Comparison of ENCODE assay signal across 20 cellular contexts in the genomic region with DNA sequence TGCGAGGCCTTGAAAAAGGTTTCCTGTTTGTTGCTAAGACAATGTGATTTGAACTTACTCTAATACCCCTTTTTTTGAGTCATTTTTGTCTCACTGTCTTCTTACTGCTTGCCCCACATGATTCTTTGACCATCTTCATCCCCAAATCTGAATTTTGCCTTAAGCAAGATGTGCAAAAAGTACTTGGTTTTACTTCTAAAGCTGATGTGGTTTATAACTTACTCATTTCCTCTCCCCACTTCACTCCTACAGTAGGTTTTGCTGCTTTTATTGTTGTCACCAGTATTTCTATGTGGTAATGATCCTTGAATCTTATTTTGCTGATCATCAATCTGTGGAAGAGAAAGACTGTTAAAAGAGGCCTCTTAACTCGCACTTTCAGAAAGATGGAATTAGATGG.
A peak's percentile ranks its signal among the peaks of the same experiment; 100 is the strongest.
DNase-seq lines count a peak whose midpoint lies in the region; ATAC-seq lines count a peak whose summit lies in the region.
"Had no signal": no experiment of that assay in that cellular context is flagged by ENCODE, and none has a peak within 500 bp of the region (broad histone marks: within the 10 kb centered on the region; RNA-seq: fewer than 3 reads in every experiment).

No MANE protein-coding gene starts in this region.

- H3K36me3 ChIP-seq in naive thymus-derived CD4-positive, alpha-beta T cell (ENCODE audit: control insufficient read depth in 2 of 3, insufficient read depth in 3 of 3, low read length in 3 of 3), result no peaks in the 10 kb centered on the region
- H3K36me3 ChIP-seq: BLaER1 had no signal

- H3K4me1 ChIP-seq in naive thymus-derived CD4-positive, alpha-beta T cell (ENCODE audit: control insufficient read depth in 2 of 2, insufficient read depth in 2 of 2, low read length in 2 of 2), result peaks cover 0 to 8% of the 10 kb centered on the region in 2 donors
- H3K4me1 ChIP-seq: BLaER1 had no signal

- intact Hi-C loops in activated CD4-positive, alpha-beta T cell treated with anti-CD3 and anti-CD28 coated beads for 36 hours (cut with DNase I, micrococcal nuclease), result loop anchor here in 1 of 2 experiments (5.0 kb wide), 1 partner anchor 200 kb away; no protein-coding TSS in a partner anchor
- intact Hi-C loops in activated T-helper 2 cell treated with anti-CD3 and anti-CD28 coated beads, Interferon-gamma antibody, Interleukin-2, Interleukin-4, amounts not matched to agents 10 μg/mL and 5 μg/mL and 100 μg/mL, durations not matched to agents 14 hours and 24 hours and 36 hours (cut with micrococcal nuclease), result no loop called here
- intact Hi-C loops in naive thymus-derived CD4-positive, alpha-beta T cell (cut with micrococcal nuclease), result no loop called here

- no peaks in the 10 kb centered on the region for H3K9me3 Mint-ChIP-seq in activated CD4-positive, alpha-beta T cell treated with anti-CD3 and anti-CD28 coated beads for 36 hours (ENCODE audit: low read depth)
- peaks cover 5% of the 10 kb centered on the region for H3K9me3 Mint-ChIP-seq in activated naive CD4-positive, alpha-beta T cell treated with anti-CD3 and anti-CD28 coated beads, Interleukin-2, amount 50 U/mL, for 24 hours
- no peaks in the 10 kb centered on the region for H3K9me3 Mint-ChIP-seq in activated naive CD4-positive, alpha-beta T cell treated with anti-CD3 and anti-CD28 coated beads, Interleukin-2, amount 10 ng/mL, durations not matched to agents 7 days and 5 days
- no peaks in the 10 kb centered on the region for H3K9me3 Mint-ChIP-seq in activated T-helper 2 cell treated with anti-CD3 and anti-CD28 coated beads, Interferon-gamma antibody, Interleukin-2, Interleukin-4, amounts not matched to agents 10 μg/mL and 5 μg/mL and 100 μg/mL, durations not matched to agents 14 hours and 24 hours and 36 hours
- peaks cover 0 to 5% (median 0%) of the 10 kb centered on the region in 11 donors for H3K9me3 Mint-ChIP-seq in naive thymus-derived CD4-positive, alpha-beta T cell

- peaks cover 18% of the 10 kb centered on the region for H3K4me1 Mint-ChIP-seq in activated CD4-positive, alpha-beta T cell treated with anti-CD3 and anti-CD28 coated beads for 36 hours
- H3K4me1 Mint-ChIP-seq in activated naive CD4-positive, alpha-beta T cell treated with anti-CD3 and anti-CD28 coated beads, Interleukin-2, amount 50 U/mL, for 24 hours, result peaks cover 20% of the 10 kb centered on the region
- peaks cover 10% of the 10 kb centered on the region for H3K4me1 Mint-ChIP-seq in activated naive CD4-positive, alpha-beta T cell treated with anti-CD3 and anti-CD28 coated beads, Interleukin-2, amount 10 ng/mL, durations not matched to agents 7 days and 5 days
- H3K4me1 Mint-ChIP-seq in activated T-helper 2 cell treated with anti-CD3 and anti-CD28 coated beads, Interferon-gamma antibody, Interleukin-2, Interleukin-4, amounts not matched to agents 10 μg/mL and 5 μg/mL and 100 μg/mL, durations not matched to agents 14 hours and 24 hours and 36 hours (ENCODE audit: low read depth), result peaks cover 10% of the 10 kb centered on the region
- H3K4me1 Mint-ChIP-seq in naive thymus-derived CD4-positive, alpha-beta T cell, result peaks cover 7 to 30% (median 18%) of the 10 kb centered on the region in 7 donors

- no peak overlapping the region for H3K4me3 ChIP-seq in naive thymus-derived CD4-positive, alpha-beta T cell (ENCODE audit: low read length)
- H3K4me3 ChIP-seq: BLaER1, SK-N-MC had no signal

- no peaks in the 10 kb centered on the region for H3K9me3 ChIP-seq in naive thymus-derived CD4-positive, alpha-beta T cell (ENCODE audit: control insufficient read depth in 2 of 3, low read length in 3 of 3)
- H3K9me3 ChIP-seq: BLaER1 had no signal

- H3K27me3 Mint-ChIP-seq in activated CD4-positive, alpha-beta T cell treated with anti-CD3 and anti-CD28 coated beads for 36 hours, result peaks cover 2% of the 10 kb centered on the region
- no peaks in the 10 kb centered on the region for H3K27me3 Mint-ChIP-seq in activated naive CD4-positive, alpha-beta T cell treated with anti-CD3 and anti-CD28 coated beads, Interleukin-2, amount 50 U/mL, for 24 hours
- H3K27me3 Mint-ChIP-seq in activated naive CD4-positive, alpha-beta T cell treated with anti-CD3 and anti-CD28 coated beads, Interleukin-2, amount 10 ng/mL, durations not matched to agents 7 days and 5 days, result no peaks in the 10 kb centered on the region
- H3K27me3 Mint-ChIP-seq in activated T-helper 2 cell treated with anti-CD3 and anti-CD28 coated beads, Interferon-gamma antibody, Interleukin-2, Interleukin-4, amounts not matched to agents 10 μg/mL and 5 μg/mL and 100 μg/mL, durations not matched to agents 14 hours and 24 hours and 36 hours (ENCODE audit: low read depth), result peaks cover 3% of the 10 kb centered on the region
- H3K27me3 Mint-ChIP-seq in naive thymus-derived CD4-positive, alpha-beta T cell, result peaks cover 0 to 17% (median 5%) of the 10 kb centered on the region in 5 donors

- no peak overlapping the region for H3K27ac ChIP-seq in naive thymus-derived CD4-positive, alpha-beta T cell (ENCODE audit: low read depth, low read length)
- H3K27ac ChIP-seq: BLaER1, SK-N-MC had no signal

- H3K36me3 Mint-ChIP-seq in activated CD4-positive, alpha-beta T cell treated with anti-CD3 and anti-CD28 coated beads for 36 hours (ENCODE audit: low read depth), result no peaks in the 10 kb centered on the region
- peaks cover 2% of the 10 kb centered on the region for H3K36me3 Mint-ChIP-seq in activated naive CD4-positive, alpha-beta T cell treated with anti-CD3 and anti-CD28 coated beads, Interleukin-2, amount 50 U/mL, for 24 hours
- H3K36me3 Mint-ChIP-seq in activated naive CD4-positive, alpha-beta T cell treated with anti-CD3 and anti-CD28 coated beads, Interleukin-2, amount 10 ng/mL, durations not matched to agents 7 days and 5 days, result no peaks in the 10 kb centered on the region
- H3K36me3 Mint-ChIP-seq in activated T-helper 2 cell treated with anti-CD3 and anti-CD28 coated beads, Interferon-gamma antibody, Interleukin-2, Interleukin-4, amounts not matched to agents 10 μg/mL and 5 μg/mL and 100 μg/mL, durations not matched to agents 14 hours and 24 hours and 36 hours (ENCODE audit: low read depth), result no peaks in the 10 kb centered on the region
- no peaks in the 10 kb centered on the region for H3K36me3 Mint-ChIP-seq in naive thymus-derived CD4-positive, alpha-beta T cell
- H3K36me3 Mint-ChIP-seq: CD4-positive, CD25-positive, alpha-beta regulatory T cell had no signal

- POLR2A ChIA-PET in activated CD4-positive, alpha-beta T cell treated with anti-CD3 and anti-CD28 coated beads for 36 hours (lab: Charles Lee), result interaction anchor here (0.7 kb wide), 2 partner anchors 944 to 981 kb away, joined by 4 read pairs; no protein-coding TSS in a partner anchor
- POLR2A ChIA-PET in naive thymus-derived CD4-positive, alpha-beta T cell (lab: Charles Lee), result no interaction called here

- no peak overlapping the region for H3K4me3 Mint-ChIP-seq in activated CD4-positive, alpha-beta T cell treated with anti-CD3 and anti-CD28 coated beads for 36 hours
- H3K4me3 Mint-ChIP-seq in activated naive CD4-positive, alpha-beta T cell treated with anti-CD3 and anti-CD28 coated beads, Interleukin-2, amount 50 U/mL, for 24 hours, result no peak overlapping the region
- no peak overlapping the region for H3K4me3 Mint-ChIP-seq in activated naive CD4-positive, alpha-beta T cell treated with anti-CD3 and anti-CD28 coated beads, Interleukin-2, amount 10 ng/mL, durations not matched to agents 7 days and 5 days
- no peak overlapping the region for H3K4me3 Mint-ChIP-seq in activated T-helper 2 cell treated with anti-CD3 and anti-CD28 coated beads, Interferon-gamma antibody, Interleukin-2, Interleukin-4, amounts not matched to agents 10 μg/mL and 5 μg/mL and 100 μg/mL, durations not matched to agents 14 hours and 24 hours and 36 hours (ENCODE audit: low read depth)
- H3K4me3 Mint-ChIP-seq in naive thymus-derived CD4-positive, alpha-beta T cell, result peak overlapping the region in 5 of 10 donors; percentile 0 to 58 (median 14)
- H3K4me3 Mint-ChIP-seq: CD4-positive, CD25-positive, alpha-beta regulatory T cell had no signal

- H3K27me3 ChIP-seq in naive thymus-derived CD4-positive, alpha-beta T cell (ENCODE audit: control insufficient read depth in 2 of 2, insufficient read depth in 2 of 2, low read length in 2 of 2), result no peaks in the 10 kb centered on the region
- H3K27me3 ChIP-seq: BLaER1 had no signal

- peak; percentile 83 for ATAC-seq in activated CD4-positive, alpha-beta T cell treated with anti-CD3 and anti-CD28 coated beads for 36 hours
- no peak for ATAC-seq in naive thymus-derived CD4-positive, alpha-beta T cell
- no peak for ATAC-seq in HG03342 (IDR thresholded peaks at IDR 0.05; ENCODE audit: unreplicated experiment)
- ATAC-seq in GM21390 (IDR thresholded peaks at IDR 0.05; ENCODE audit: unreplicated experiment), result no peak

- H3K27ac Mint-ChIP-seq in activated CD4-positive, alpha-beta T cell treated with anti-CD3 and anti-CD28 coated beads for 36 hours, result peak overlapping the region; percentile 11
- H3K27ac Mint-ChIP-seq in activated naive CD4-positive, alpha-beta T cell treated with anti-CD3 and anti-CD28 coated beads, Interleukin-2, amount 50 U/mL, for 24 hours, result peak overlapping the region; percentile 20
- H3K27ac Mint-ChIP-seq in activated naive CD4-positive, alpha-beta T cell treated with anti-CD3 and anti-CD28 coated beads, Interleukin-2, amount 10 ng/mL, durations not matched to agents 7 days and 5 days, result no peak overlapping the region
- peak overlapping the region; percentile 9 for H3K27ac Mint-ChIP-seq in activated T-helper 2 cell treated with anti-CD3 and anti-CD28 coated beads, Interferon-gamma antibody, Interleukin-2, Interleukin-4, amounts not matched to agents 10 μg/mL and 5 μg/mL and 100 μg/mL, durations not matched to agents 14 hours and 24 hours and 36 hours
- H3K27ac Mint-ChIP-seq in naive thymus-derived CD4-positive, alpha-beta T cell, result peak overlapping the region in 8 of 9 donors; percentile 7 to 78 (median 40)

- CTCF ChIA-PET in activated CD4-positive, alpha-beta T cell treated with anti-CD3 and anti-CD28 coated beads for 36 hours (lab: Charles Lee), result interaction anchor here (1.1 kb wide), 1 partner anchor 13 kb away, joined by 4 read pairs; no protein-coding TSS in a partner anchor
- CTCF ChIA-PET in activated naive CD4-positive, alpha-beta T cell treated with anti-CD3 and anti-CD28 coated beads, Interleukin-2, amount 10 ng/mL, durations not matched to agents 7 days and 5 days (lab: Charles Lee), result no interaction called here
- CTCF ChIA-PET in naive thymus-derived CD4-positive, alpha-beta T cell (lab: Charles Lee), result interaction anchor here (0.6 to 0.7 kb wide), 2 partner anchors 10 to 925 kb away, joined by 3 to 4 read pairs; no protein-coding TSS in a partner anchor

- no peak for DNase-seq in activated CD4-positive, alpha-beta T cell treated with anti-CD3 and anti-CD28 coated beads for 36 hours
- DNase-seq in activated CD4-positive, alpha-beta T cell treated with anti-CD3 and anti-CD28 coated beads for 1 hour, result no peak
- DNase-seq in activated naive CD4-positive, alpha-beta T cell treated with anti-CD3 and anti-CD28 coated beads, Interleukin-2, amount 10 ng/mL, durations not matched to agents 7 days and 5 days, result no peak
- no peak for DNase-seq in activated T-helper 2 cell treated with anti-CD3 and anti-CD28 coated beads, Interferon-gamma antibody, Interleukin-2, Interleukin-4, amounts not matched to agents 10 μg/mL and 5 μg/mL and 100 μg/mL, durations not matched to agents 14 hours and 24 hours and 36 hours (ENCODE audit: low spot score)
- DNase-seq in naive thymus-derived CD4-positive, alpha-beta T cell, result peak in 3 of 9 donors; percentile 1 to 18 (median 2)
- DNase-seq: HCEC 1CT, NCI-H1092, NCI-H1417 treated with DMSO at 0.1 percent for 48 hours, NCI-H1694 treated with DMSO at 0.1 percent for 48 hours, NCI-H2081, NCI-H2227 treated with DMSO at 0.1 percent for 48 hours, NCI-H526 treated with DMSO at 0.1 percent for 48 hours, OCI-M1, SIG-M5 had no signal
